In the genomic region with DNA sequence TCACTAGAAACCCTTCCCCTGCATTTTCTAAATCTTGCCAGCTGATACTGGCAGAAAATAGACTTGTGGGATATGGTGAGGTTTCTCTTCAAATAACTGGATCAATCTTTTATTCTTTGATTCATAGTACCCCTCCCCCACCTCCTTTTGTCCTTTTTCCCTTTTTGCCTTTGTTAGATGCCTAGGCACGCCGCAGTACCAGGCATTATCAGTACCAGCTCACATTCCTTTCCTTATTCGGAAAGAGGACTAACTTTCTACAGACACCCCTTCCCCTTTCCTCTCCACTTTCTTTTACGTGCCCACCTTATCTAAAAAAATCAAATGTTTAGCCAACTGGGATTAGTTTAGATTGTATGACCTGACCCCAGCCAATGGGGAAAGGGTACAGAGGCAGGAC, we compare ENCODE assay signal across 17 cellular contexts.
A peak's percentile ranks its signal among the peaks of the same experiment; 100 is the strongest.
DNase-seq lines count a peak whose midpoint lies in the region; ATAC-seq and TF ChIP-seq lines count a peak whose summit lies in the region.
"Had no signal": no experiment of that assay in that cellular context is flagged by ENCODE, and none has a peak within 500 bp of the region (broad histone marks: within the 10 kb centered on the region; RNA-seq: fewer than 3 reads in every experiment).

No MANE protein-coding gene starts in this region.

- H3K18ac ChIP-seq in H9 (ENCODE audit: insufficient read length, low read depth, low read length), result no peak overlapping the region
- peak overlapping the region; percentile 80 for H3K18ac ChIP-seq in mesendoderm (ENCODE audit: low read length)

- H4K8ac ChIP-seq in H9 (replicated peaks; ENCODE audit: insufficient read length, low read depth, low read length), result no peak overlapping the region
- no peak overlapping the region for H4K8ac ChIP-seq in mesendoderm (ENCODE audit: low read depth, low read length)

- H3K9ac ChIP-seq in H9 (ENCODE audit: extremely low read depth, insufficient read length, low read length) (no peak overlapping the region), mesendoderm (ENCODE audit: low read length) (no peak overlapping the region)

- ATAC-seq in WTC11 (no peak), HG03139 (IDR thresholded peaks at IDR 0.05; ENCODE audit: unreplicated experiment) (no peak)
- ATAC-seq: GM12878 had no signal

- H2AFZ ChIP-seq in H9 (ENCODE audit: low read length), result no peak overlapping the region

- no peaks in the 10 kb centered on the region for H3K4me1 ChIP-seq in H9 (ENCODE audit: insufficient read depth, low read length)
- H3K4me1 ChIP-seq in mesendoderm (ENCODE audit: control insufficient read depth, low read depth, low read length), result no peaks in the 10 kb centered on the region

- H2BK5ac ChIP-seq in H9 (ENCODE audit: insufficient read length, low read length) (no peak overlapping the region), mesendoderm (ENCODE audit: low read length) (no peak overlapping the region)

- no peaks in the 10 kb centered on the region for H3K9me3 ChIP-seq in H9 (ENCODE audit: control insufficient read depth, low read depth, low read length)

- no peaks in the 10 kb centered on the region for H4K20me1 ChIP-seq in H9 (ENCODE audit: control insufficient read depth, insufficient read depth, insufficient read length)

- no peak overlapping the region for H2BK12ac ChIP-seq in H9 (ENCODE audit: insufficient read length, low read depth, low read length)

- peaks cover 10 to 16% of the 10 kb centered on the region in 2 experiments for H3K4me1 Mint-ChIP-seq in H9
- peaks cover 10% of the 10 kb centered on the region for H3K4me1 Mint-ChIP-seq in progenitor cell of endocrine pancreas (ENCODE audit: low read depth)
- H3K4me1 Mint-ChIP-seq in WTC11, result peaks cover 10% of the 10 kb centered on the region
- H3K4me1 Mint-ChIP-seq: B cell had no signal

- H2BK20ac ChIP-seq in H9 (ENCODE audit: low read depth, low read length, poor library complexity, severe bottlenecking), result no peak overlapping the region

- H3K79me2 ChIP-seq in H9 (ENCODE audit: insufficient read depth, low read length) (no peaks in the 10 kb centered on the region), mesendoderm (ENCODE audit: control insufficient read depth, insufficient read depth, low read length) (no peaks in the 10 kb centered on the region)

- H3K36me3 Mint-ChIP-seq in H9 (ENCODE audit: insufficient read depth in 1 of 3, low read depth in 3 of 3) (peaks cover 2 to 16% (median 5%) of the 10 kb centered on the region in 3 experiments; a peak in 6 of 7 replicates), progenitor cell of endocrine pancreas (ENCODE audit: insufficient read depth) (peaks cover 15% of the 10 kb centered on the region), WTC11 (peaks cover 11% of the 10 kb centered on the region)

- POLR2A ChIA-PET in WTC11 (lab: Charles Lee), result no interaction called here

- H3K56ac ChIP-seq in H9 (ENCODE audit: insufficient read length, low read depth, low read length) (no peak overlapping the region), mesendoderm (ENCODE audit: low read length) (no peak overlapping the region)

- H3K79me1 ChIP-seq in H9 (ENCODE audit: insufficient read depth, low read depth, low read length, poor library complexity, severe bottlenecking) (no peaks in the 10 kb centered on the region), mesendoderm (ENCODE audit: low read length) (no peaks in the 10 kb centered on the region)

- H2AK5ac ChIP-seq in H9 (ENCODE audit: insufficient read length, low read length) (no peak overlapping the region), mesendoderm (ENCODE audit: low read length) (no peak overlapping the region)

- H3K27ac Mint-ChIP-seq in H9 (peak overlapping the region in 2 of 3 experiments; percentile 27 to 85; a peak in 3 of 7 replicates), progenitor cell of endocrine pancreas (peak overlapping the region; percentile 97), WTC11 (no peak overlapping the region; the same call in 1 of the 2 replicates)
- H3K27ac Mint-ChIP-seq: B cell; CD4-positive, alpha-beta T cell had no signal

- H3K4ac ChIP-seq in H9 (ENCODE audit: low read depth, low read length), result no peak overlapping the region
- H3K4ac ChIP-seq in mesendoderm (ENCODE audit: low read depth, low read length), result no peak overlapping the region

- no peak overlapping the region for H3T11ph ChIP-seq in H9 (ENCODE audit: low read length)

- H3K23ac ChIP-seq in H9 (ENCODE audit: insufficient read length, low read depth, low read length) (no peak overlapping the region), mesendoderm (ENCODE audit: low read length) (no peak overlapping the region)

- H3K4me3 ChIP-seq in mesendoderm (ENCODE audit: low read length), result no peak overlapping the region
- H3K4me3 ChIP-seq: GM12878 had no signal

- no peak overlapping the region for H4K91ac ChIP-seq in H9 (ENCODE audit: insufficient read length, low read depth, low read length)

- peak overlapping the region; percentile 21; the same call in 1 of the 2 replicates for H3K14ac ChIP-seq in H9 (ENCODE audit: insufficient read depth, low read length)

- H3K23me2 ChIP-seq in H9 (ENCODE audit: insufficient read length, low read depth, low read length, poor library complexity, severe bottlenecking), result no peaks in the 10 kb centered on the region

- H3K4me3 Mint-ChIP-seq in H9 (no peak overlapping the region), progenitor cell of endocrine pancreas (ENCODE audit: low read depth) (no peak overlapping the region), WTC11 (no peak overlapping the region)
- H3K4me3 Mint-ChIP-seq: B cell; CD4-positive, alpha-beta T cell had no signal

- H3K27me3 ChIP-seq in H9 (ENCODE audit: insufficient read depth, low read length), result no peaks in the 10 kb centered on the region
- H3K27me3 ChIP-seq in mesendoderm (ENCODE audit: insufficient read depth, low read length, poor library complexity), result no peaks in the 10 kb centered on the region

- H2BK120ac ChIP-seq in H9 (ENCODE audit: low read depth, low read length, poor library complexity, severe bottlenecking) (peak overlapping the region; percentile 69), mesendoderm (ENCODE audit: low read depth, low read length) (no peak overlapping the region)

- DNase-seq in H9 (no peak), amniotic epithelial cell (ENCODE audit: low read depth) (peak; percentile 2), mesendoderm (peak; percentile 46), progenitor cell of endocrine pancreas (ENCODE audit: low spot score, unreplicated experiment) (no peak), WTC11 (ENCODE audit: low spot score) (no peak), superior temporal gyrus (ENCODE audit: extremely low spot score) (no peak), Ammon's horn (ENCODE audit: low spot score) (no peak)
- DNase-seq: ACHN; C1 segment of cervical spinal cord; Calu3; CD4-positive, alpha-beta T cell; DMS 273 treated with DMSO at 0.1 percent for 48 hours; GOT3; HCEC 1CT had no signal

- no peaks in the 10 kb centered on the region for H3K36me3 ChIP-seq in mesendoderm (ENCODE audit: control insufficient read depth, insufficient read depth, low read length)

- H3K4me2 ChIP-seq in H9 (ENCODE audit: insufficient read depth, insufficient read length, low read length) (no peak overlapping the region), mesendoderm (ENCODE audit: low read length) (no peak overlapping the region)

- TF ChIP-seq CTCF in H9 (conservative IDR thresholded peaks at IDR 0.05) (no peak), progenitor cell of endocrine pancreas (IDR thresholded peaks at IDR 0.05; ENCODE audit: unreplicated experiment) (no peak), WTC11 (IDR thresholded peaks at IDR 0.05) (no peak)

- H4K5ac ChIP-seq in H9 (ENCODE audit: insufficient read length, low read depth, low read length) (no peak overlapping the region), mesendoderm (ENCODE audit: low read length) (no peak overlapping the region)

- CTCF ChIA-PET in WTC11 (lab: Charles Lee), result no interaction called here

- H3K27me3 Mint-ChIP-seq in H9 (ENCODE audit: low read depth), result peaks cover under 1% of the 10 kb centered on the region; the same call in 1 of the 2 replicates
- H3K27me3 Mint-ChIP-seq in progenitor cell of endocrine pancreas, result no peaks in the 10 kb centered on the region
- peaks cover 2% of the 10 kb centered on the region for H3K27me3 Mint-ChIP-seq in WTC11 (ENCODE audit: low read depth)
- H3K27me3 Mint-ChIP-seq: CD4-positive, alpha-beta T cell had no signal

- H2BK15ac ChIP-seq in H9 (ENCODE audit: low read depth, low read length) (no peak overlapping the region), mesendoderm (replicated peaks; ENCODE audit: low read depth) (no peak overlapping the region)

- H3K9me3 Mint-ChIP-seq in H9 (peaks cover 12 to 18% of the 10 kb centered on the region in 2 experiments), progenitor cell of endocrine pancreas (ENCODE audit: low read depth) (peaks cover 31% of the 10 kb centered on the region), WTC11 (peaks cover 23% of the 10 kb centered on the region)

- H3K27ac ChIP-seq in H9 (ENCODE audit: insufficient read length, low read depth, low read length), result no peak overlapping the region
- no peak overlapping the region for H3K27ac ChIP-seq in mesendoderm (ENCODE audit: low read depth, low read length)

- WGBS in H9 (ENCODE audit: extremely low coverage, insufficient read length, low lambda C conversion rate), result no CpG with 5 or more reads among the region's 4 CpGs
- no CpG with 5 or more reads among the region's 4 CpGs for WGBS in mesendoderm (ENCODE audit: extremely low coverage, insufficient coverage, low lambda C conversion rate)

TF ChIP-seq in WTC11, 78 proteins besides CTCF, POLR2A, EP300 and RAD21 (continues in another document):
- no peak for TF ChIP-seq NR3C1 (CRISPR knock-in tag; conservative IDR thresholded peaks at IDR 0.05; ENCODE audit: low read depth)
- TF ChIP-seq JUN (CRISPR knock-in tag; IDR thresholded peaks at IDR 0.05), result no peak
- TF ChIP-seq TP53 (CRISPR knock-in tag; IDR thresholded peaks at IDR 0.05), result no peak
- TF ChIP-seq IRF1 (CRISPR knock-in tag; IDR thresholded peaks at IDR 0.05), result no peak
- no peak for TF ChIP-seq CBFB (CRISPR knock-in tag; IDR thresholded peaks at IDR 0.05; ENCODE audit: low read depth)

Comparison
In these comparisons a context has a peak if more than half of its experiments do, and no peak if none do; other contexts are left out.
1. DNase-seq: peak in amniotic epithelial cell (single experiment) and mesendoderm (single experiment); none in H9 (single experiment), progenitor cell of endocrine pancreas (single experiment), WTC11 (single experiment), superior temporal gyrus (single experiment) and Ammon's horn (single experiment).